ENCODE assay signal across 23 cellular contexts in the genomic region with DNA sequence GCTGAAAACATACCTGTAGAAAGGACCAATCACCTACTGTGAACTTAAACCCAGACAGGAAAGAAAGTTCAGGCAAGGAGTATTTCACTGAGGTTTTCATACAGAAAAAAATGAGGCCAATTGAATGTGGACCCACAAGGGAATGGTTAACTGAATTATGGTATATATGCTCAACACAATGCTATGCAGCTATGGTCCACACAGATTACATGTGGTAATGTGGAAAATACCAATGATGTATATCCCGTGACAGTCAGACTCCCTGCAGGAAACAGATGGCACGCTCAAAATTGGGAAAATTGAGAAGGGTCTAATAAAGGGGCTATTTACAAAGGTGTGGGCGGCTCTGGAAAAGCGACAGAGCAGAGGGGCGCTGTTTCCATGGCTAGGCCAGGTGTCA. TPM values are rescaled to one million over a fixed set of nuclear protein-coding genes. Genes with fewer than 3 reads are reported as not detected.
A peak's percentile ranks its signal among the peaks of the same experiment; 100 is the strongest.
DNase-seq lines count a peak whose midpoint lies in the region; ATAC-seq, FAIRE-seq and TF ChIP-seq lines count a peak whose summit lies in the region.
"Had no signal": no experiment of that assay in that cellular context is flagged by ENCODE, and none has a peak within 500 bp of the region (broad histone marks: within the 10 kb centered on the region; RNA-seq: fewer than 3 reads in every experiment).

No MANE protein-coding gene starts in this region.

- no peak overlapping the region for H2AFZ ChIP-seq in HepG2 (ENCODE audit: low read length)

- DNase-seq in HepG2 (ENCODE audit: low spot score), result no peak
- no peak for DNase-seq in right lobe of liver
- DNase-seq in WTC11 (ENCODE audit: low spot score), result no peak
- DNase-seq in glomerular visceral epithelial cell (ENCODE audit: extremely low spot score), result peak; percentile 34
- DNase-seq in esophagus squamous epithelium (lab: John Stamatoyannopoulos, UW), result no peak
- DNase-seq in AML-193 (lab: John Stamatoyannopoulos, UW), result no peak
- DNase-seq in AG08396 (ENCODE audit: low spot score), result no peak
- DNase-seq: activated CD4-positive, alpha-beta T cell treated with anti-CD3 and anti-CD28 coated beads for 36 hours; effector CD8-positive, alpha-beta T cell; HCEC 1CT; Karpas-422; NCI-H187; NCI-H774; OCI-M1; pancreas had no signal

- BruUV-seq in HepG2 (replicated peaks; lab: Mats Ljungman, UMichigan), result no TSS peak

- peak overlapping the region; percentile 93 for H3K27ac Mint-ChIP-seq in WTC11
- H3K27ac Mint-ChIP-seq: activated CD4-positive, alpha-beta T cell treated with anti-CD3 and anti-CD28 coated beads for 36 hours; activated naive CD4-positive, alpha-beta T cell treated with anti-CD3 and anti-CD28 coated beads, Interleukin-2, amount 50 U/mL, for 72 hours; activated T-helper 1 cell treated with anti-CD3 and anti-CD28 coated beads, Interleukin-12 subunit alpha, Interleukin-12 subunit beta, Interleukin-2, Interleukin-4 antibody, amounts not matched to agents 30 ng/mL and 10 ng/mL and 1 ng/mL, durations not matched to agents 14 hours and 24 hours and 36 hours had no signal

- H3K9me3 ChIP-seq in HepG2 (ENCODE audit: low read length), result no peaks in the 10 kb centered on the region
- no peaks in the 10 kb centered on the region for H3K9me3 ChIP-seq in right lobe of liver
- H3K9me3 ChIP-seq in esophagus squamous epithelium, result no peaks in the 10 kb centered on the region
- H3K9me3 ChIP-seq: gastroesophageal sphincter, pancreas had no signal

- FAIRE-seq in HepG2 (lab: Jason Lieb, UNC), result no peak
- FAIRE-seq: G401.6, pancreas had no signal

- no peaks in the 10 kb centered on the region for H3K27me3 ChIP-seq in HepG2 (ENCODE audit: control insufficient read depth in 1 of 2, insufficient read depth in 2 of 2, low read length in 2 of 2)
- H3K27me3 ChIP-seq in right lobe of liver, result no peaks in the 10 kb centered on the region
- peaks cover 0 to 9% (median 0%) of the 10 kb centered on the region in 4 donors for H3K27me3 ChIP-seq in esophagus squamous epithelium
- H3K27me3 ChIP-seq: gastroesophageal sphincter, pancreas had no signal

- no peak for TF ChIP-seq CTCF in HepG2 (CRISPR knock-in tag; IDR thresholded peaks at IDR 0.05)
- TF ChIP-seq CTCF in right lobe of liver (IDR thresholded peaks at IDR 0.05), result no peak
- no peak for TF ChIP-seq CTCF in WTC11 (IDR thresholded peaks at IDR 0.05)
- no peak for TF ChIP-seq CTCF in esophagus squamous epithelium (IDR thresholded peaks at IDR 0.05)

- H3K27ac ChIP-seq in HepG2 (ENCODE audit: extremely low read length, insufficient read depth, low read length) (no peak overlapping the region), right lobe of liver (no peak overlapping the region), esophagus squamous epithelium (no peak overlapping the region)
- H3K27ac ChIP-seq: C4-2B, gastroesophageal sphincter, pancreas had no signal

- no peak for TF ChIP-seq EP300 in HepG2 (IDR thresholded peaks at IDR 0.05; ENCODE audit: low read depth in 2 of 2, low read length in 2 of 2)
- no peak for TF ChIP-seq EP300 in HepG2 (CRISPR knock-in tag; IDR thresholded peaks at IDR 0.05; ENCODE audit: borderline replicate concordance)

- WGBS in HepG2 (ENCODE audit: low lambda C conversion rate), result 95% methylated on average over 5 of the region's 5 CpGs
- 96% methylated on average over 3 of the region's 5 CpGs for WGBS in right lobe of liver (ENCODE audit: insufficient coverage, low coverage, low lambda C conversion rate, missing lambda C conversion rate)
- WGBS in esophagus squamous epithelium, 2 donors, result 96 to 97% methylated on average over 5 of the region's 5 CpGs

- CTCF ChIA-PET in HepG2 (lab: Yijun Ruan, JAX; ENCODE audit: low intra/inter-chr PET ratio, low total read pairs), result no interaction called here
- CTCF ChIA-PET in WTC11 (lab: Charles Lee), result no interaction called here

- POLR2A ChIA-PET in HepG2 (lab: Yijun Ruan, JAX), result interaction anchor here (5.4 to 8.1 kb wide), 2 partner anchors 12 to 48 kb away, joined by 34 to 88 read pairs; partner anchors contain the start of gene PIM1
- POLR2A ChIA-PET in WTC11 (lab: Charles Lee), result interaction anchor here (0.9 kb wide), 2 partner anchors 7 to 19 kb away, joined by 3 to 7 read pairs; no protein-coding TSS in a partner anchor

- H3K4me3 ChIP-seq in HepG2 (replicated peaks in 1 of 3; ENCODE audit: insufficient read depth in 1 of 3, low read depth in 2 of 3, low read length in 3 of 3) (no peak overlapping the region), right lobe of liver (no peak overlapping the region), esophagus squamous epithelium (no peak overlapping the region)
- H3K4me3 ChIP-seq: gastroesophageal sphincter, pancreas had no signal

- no peak overlapping the region for H3K4me2 ChIP-seq in HepG2 (ENCODE audit: low read depth, low read length)

- no peaks in the 10 kb centered on the region for H4K20me1 ChIP-seq in HepG2 (ENCODE audit: insufficient read depth, low read length)

- peaks cover 56% of the 10 kb centered on the region for H3K4me1 Mint-ChIP-seq in WTC11

- peaks cover 3% of the 10 kb centered on the region for H3K79me2 ChIP-seq in HepG2 (ENCODE audit: insufficient read depth, low read length)

- no peaks in the 10 kb centered on the region for H3K36me3 ChIP-seq in HepG2 (replicated peaks in 1 of 2; ENCODE audit: control insufficient read depth in 1 of 2, insufficient read depth in 2 of 2, low read length in 2 of 2)
- no peaks in the 10 kb centered on the region for H3K36me3 ChIP-seq in right lobe of liver
- H3K36me3 ChIP-seq in esophagus squamous epithelium, result no peaks in the 10 kb centered on the region
- H3K36me3 ChIP-seq: gastroesophageal sphincter, pancreas had no signal

- peaks cover 17% of the 10 kb centered on the region for H3K36me3 Mint-ChIP-seq in WTC11
- H3K36me3 Mint-ChIP-seq: activated naive CD4-positive, alpha-beta T cell treated with anti-CD3 and anti-CD28 coated beads, Interleukin-2, amount 50 U/mL, for 72 hours had no signal

- no peak for TF ChIP-seq RAD21 in HepG2 (CRISPR knock-in tag; IDR thresholded peaks at IDR 0.05)

- no peaks in the 10 kb centered on the region for H3K9me3 Mint-ChIP-seq in WTC11
- H3K9me3 Mint-ChIP-seq: activated naive CD4-positive, alpha-beta T cell treated with anti-CD3 and anti-CD28 coated beads, Interleukin-2, amount 50 U/mL, for 72 hours; activated T-helper 1 cell treated with anti-CD3 and anti-CD28 coated beads, Interleukin-12 subunit alpha, Interleukin-12 subunit beta, Interleukin-2, Interleukin-4 antibody, amounts not matched to agents 30 ng/mL and 10 ng/mL and 1 ng/mL, durations not matched to agents 14 hours and 24 hours and 36 hours had no signal

- intact Hi-C loops in HepG2 (cut with micrococcal nuclease; ENCODE audit: unreplicated experiment), result no loop called here
- intact Hi-C loops in right lobe of liver (cut with DNase I), result no loop called here
- intact Hi-C loops in esophagus squamous epithelium (cut with DNase I), result no loop called here

- H3K27me3 Mint-ChIP-seq in WTC11 (ENCODE audit: low read depth), result no peaks in the 10 kb centered on the region

- H3K4me1 ChIP-seq in HepG2 (ENCODE audit: insufficient read depth, low read length) (peaks cover 80% of the 10 kb centered on the region), right lobe of liver (peaks cover 0 to 9% (median 4%) of the 10 kb centered on the region in 4 donors), esophagus squamous epithelium (peaks cover 0 to 8% (median 5%) of the 10 kb centered on the region in 3 donors)
- H3K4me1 ChIP-seq: pancreas had no signal

- no peak overlapping the region for H3K9ac ChIP-seq in HepG2 (ENCODE audit: insufficient read depth, low read depth, low read length)

- in situ Hi-C loops in HepG2 (cut with HindIII; ENCODE audit: extremely low pct_ligation_motif_present, low pct_unique_long_range_greater_than_20kb), result no loop called here

- TF ChIP-seq POLR2A in HepG2 (IDR thresholded peaks at IDR 0.05; ENCODE audit: insufficient read depth in 1 of 2, low read depth in 2 of 2, low read length in 2 of 2) (no peak), right lobe of liver (IDR thresholded peaks at IDR 0.05) (no peak), esophagus squamous epithelium (IDR thresholded peaks at IDR 0.05) (no peak)

- H3K4me3 Mint-ChIP-seq in WTC11, result no peak overlapping the region
- H3K4me3 Mint-ChIP-seq: activated CD4-positive, alpha-beta T cell treated with anti-CD3 and anti-CD28 coated beads for 36 hours; activated T-helper 1 cell treated with anti-CD3 and anti-CD28 coated beads, Interleukin-12 subunit alpha, Interleukin-12 subunit beta, Interleukin-2, Interleukin-4 antibody, amounts not matched to agents 30 ng/mL and 10 ng/mL and 1 ng/mL, durations not matched to agents 14 hours and 24 hours and 36 hours had no signal

- ATAC-seq in HepG2 (no peak), right lobe of liver (no peak), WTC11 (no peak), GM21825 (IDR thresholded peaks at IDR 0.05; ENCODE audit: unreplicated experiment) (no peak)
- ATAC-seq: activated CD4-positive, alpha-beta T cell treated with anti-CD3 and anti-CD28 coated beads for 36 hours; activated naive CD4-positive, alpha-beta T cell treated with anti-CD3 and anti-CD28 coated beads, Interleukin-2, amount 50 U/mL, for 72 hours; gastroesophageal sphincter; pancreas; Right ventricle myocardium inferior; sciatic nerve had no signal

RNA-seq across cellular contexts. Expression of gene PIM1, which starts 47.1 kb away (rescaled TPM):
- total RNA-seq in HepG2 (2016; rRNA removed; fragmentation: Illumina TruSeq; extraction: Trizol) (19.1 and 29.4 TPM in 2 replicates), right lobe of liver (10 to 100 TPM in 5 of 6 experiments, 1 to 10 TPM in 1; 5.1 to 45.2 (median 13.0) TPM), WTC11 (2021) (64.7 to 81.2 TPM (median 78.1 TPM) in 3 replicates), esophagus squamous epithelium (100 to 1,000 TPM in 2 of 4 donors, 10 to 100 TPM in 2; 57.3 to 206 (median 96.6) TPM)
- 13.7 and 14.9 TPM in 2 replicates for total RNA-seq in HepG2 (2016; cell fraction: cytosol; rRNA removed; fragmentation: Illumina TruSeq; extraction: Trizol; ENCODE audit: low read depth)
- 14.8 and 30.7 TPM in 2 replicates for total RNA-seq in HepG2 (2016; cell fraction: insoluble cytoplasmic fraction; rRNA removed; fragmentation: Illumina TruSeq; extraction: Trizol)
- total RNA-seq in HepG2 (2016; cell fraction: membrane; rRNA removed; fragmentation: Illumina TruSeq; extraction: Trizol), result 28.0 and 32.4 TPM in 2 replicates
- total RNA-seq in HepG2 (2016; cell fraction: nucleus; rRNA removed; fragmentation: Illumina TruSeq; extraction: Trizol), result 29.7 and 34.7 TPM in 2 replicates
- 117 and 149 TPM in 2 replicates for polyA plus RNA-seq in HepG2 (2011; rRNA removed)
- polyA plus RNA-seq in HepG2 (2011; cell fraction: cytosol; rRNA removed), result 60.3 and 76.2 TPM in 2 replicates
- polyA plus RNA-seq in HepG2 (2011; cell fraction: nucleus; rRNA removed), result 145 and 149 TPM in 2 replicates
- 142 and 149 TPM in 2 replicates for polyA plus RNA-seq in HepG2 (2012)
- polyA plus RNA-seq in HepG2 (2016; cell fraction: cytosol; fragmentation: Illumina TruSeq; extraction: Trizol; ENCODE audit: low read depth), result 3.1 and 3.3 TPM in 2 replicates
- polyA plus RNA-seq in HepG2 (2016; cell fraction: insoluble cytoplasmic fraction; fragmentation: Illumina TruSeq; extraction: Trizol; ENCODE audit: low read depth), result 15.9 and 19.2 TPM in 2 replicates
- polyA plus RNA-seq in HepG2 (2016; cell fraction: membrane; fragmentation: Illumina TruSeq; extraction: Trizol; ENCODE audit: low read depth), result 7.9 and 8.1 TPM in 2 replicates
- 68.4 and 71.9 TPM in 2 replicates for polyA plus RNA-seq in HepG2 (2016; cell fraction: nucleus; fragmentation: Illumina TruSeq; extraction: Trizol; ENCODE audit: insufficient read depth, low read depth)
- 24.0 and 183 TPM in 2 replicates for polyA minus RNA-seq in HepG2 (2011; rRNA and poly(A)+ RNA removed; ENCODE audit: low replicate concordance)
- polyA minus RNA-seq in HepG2 (2011; cell fraction: cytosol; rRNA and poly(A)+ RNA removed), result 66.0 and 82.3 TPM in 2 replicates
- polyA minus RNA-seq in HepG2 (2011; cell fraction: nucleus; rRNA and poly(A)+ RNA removed), result 45.6 and 58.6 TPM in 2 replicates
